Comparison of ENCODE assay signal across 1 cellular context in the genomic region with DNA sequence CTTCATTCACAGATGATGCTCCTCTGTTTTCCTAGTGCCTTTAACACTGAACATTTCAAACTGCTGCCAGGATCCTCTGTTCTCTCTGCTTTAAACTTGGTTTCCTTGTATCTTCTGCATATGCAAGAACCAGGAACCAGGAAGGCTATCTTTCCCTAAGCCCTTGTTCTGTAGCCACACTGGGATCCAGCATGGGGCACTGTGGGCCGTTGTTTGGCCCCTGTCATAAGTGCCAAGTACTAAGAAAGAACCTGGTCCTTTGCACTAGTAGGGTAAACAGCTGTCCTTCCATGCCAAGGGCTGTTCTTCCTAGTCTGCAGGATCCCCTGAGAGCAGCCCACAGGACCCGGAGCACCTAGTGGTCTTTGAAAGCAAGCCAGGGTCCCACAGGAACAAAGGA.
TF ChIP-seq lines count a peak whose summit lies in the region.

No MANE protein-coding gene starts in this region.

TF ChIP-seq in liver, 16 proteins besides CTCF, POLR2A, EP300 and RAD21:
- TF ChIP-seq NR2F2 (IDR thresholded peaks at IDR 0.05) (no peak), TAF1 (conservative IDR thresholded peaks at IDR 0.05) (no peak), SP1 (IDR thresholded peaks at IDR 0.05) (no peak)
- TF ChIP-seq, protein P1, sequence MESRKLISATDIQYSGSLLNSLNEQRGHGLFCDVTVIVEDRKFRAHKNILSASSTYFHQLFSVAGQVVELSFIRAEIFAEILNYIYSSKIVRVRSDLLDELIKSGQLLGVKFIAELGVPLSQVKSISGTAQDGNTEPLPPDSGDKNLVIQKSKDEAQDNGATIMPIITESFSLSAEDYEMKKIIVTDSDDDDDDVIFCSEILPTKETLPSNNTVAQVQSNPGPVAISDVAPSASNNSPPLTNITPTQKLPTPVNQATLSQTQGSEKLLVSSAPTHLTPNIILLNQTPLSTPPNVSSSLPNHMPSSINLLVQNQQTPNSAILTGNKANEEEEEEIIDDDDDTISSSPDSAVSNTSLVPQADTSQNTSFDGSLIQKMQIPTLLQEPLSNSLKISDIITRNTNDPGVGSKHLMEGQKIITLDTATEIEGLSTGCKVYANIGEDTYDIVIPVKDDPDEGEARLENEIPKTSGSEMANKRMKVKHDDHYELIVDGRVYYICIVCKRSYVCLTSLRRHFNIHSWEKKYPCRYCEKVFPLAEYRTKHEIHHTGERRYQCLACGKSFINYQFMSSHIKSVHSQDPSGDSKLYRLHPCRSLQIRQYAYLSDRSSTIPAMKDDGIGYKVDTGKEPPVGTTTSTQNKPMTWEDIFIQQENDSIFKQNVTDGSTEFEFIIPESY (IDR thresholded peaks at IDR 0.05): no peak
